8 cellular contexts compared by ENCODE assay signal in genomic region chr1:202274611-202275010, GRCh38.
DNase-seq lines count a peak whose midpoint lies in the region; ATAC-seq and TF ChIP-seq lines count a peak whose summit lies in the region.

No MANE protein-coding gene starts in this region.

- 43% methylated on average over 1 of the region's 1 CpG for WGBS in mesenchymal stem cell

- no peaks in the 10 kb centered on the region for H3K9me3 ChIP-seq in RWPE2 (ENCODE audit: severe bottlenecking)
- H3K9me3 ChIP-seq in mesenchymal stem cell (ENCODE audit: control insufficient read depth, low read length): no peaks in the 10 kb centered on the region
- no peaks in the 10 kb centered on the region for H3K9me3 ChIP-seq in vagina

- no peak overlapping the region for H3K27ac ChIP-seq in RWPE2 (ENCODE audit: poor library complexity, severe bottlenecking)
- no peak overlapping the region for H3K27ac ChIP-seq in mesenchymal stem cell (ENCODE audit: low read length, poor library complexity, severe bottlenecking)
- no peak overlapping the region for H3K27ac ChIP-seq in vagina

- H3K36me3 Mint-ChIP-seq in activated naive CD8-positive, alpha-beta T cell treated with anti-CD3 and anti-CD28 coated beads, Interleukin-2, amount 10 ng/mL, durations not matched to agents 7 days and 5 days: no peaks in the 10 kb centered on the region

- no peak overlapping the region for H3K4ac ChIP-seq in mesenchymal stem cell (ENCODE audit: low read depth in 1 of 2, low read length in 2 of 2)

- intact Hi-C loops in vagina (cut with DNase I): no loop called here

- no peak overlapping the region for H3K23ac ChIP-seq in mesenchymal stem cell (ENCODE audit: low read length in 2 of 2)

- H3K27me3 Mint-ChIP-seq in activated naive CD8-positive, alpha-beta T cell treated with anti-CD3 and anti-CD28 coated beads, Interleukin-2, amount 10 ng/mL, durations not matched to agents 7 days and 5 days: peaks cover 24% of the 10 kb centered on the region

- no peak overlapping the region for H2BK120ac ChIP-seq in mesenchymal stem cell (ENCODE audit: low read depth, low read length)

- DNase-seq in A172 (ENCODE audit: low spot score): peak; percentile 36
- peak; percentile 52 for DNase-seq in RWPE2 (ENCODE audit: low spot score)
- peak; percentile 49 for DNase-seq in activated naive CD8-positive, alpha-beta T cell treated with anti-CD3 and anti-CD28 coated beads, Interleukin-2, amount 10 ng/mL, durations not matched to agents 7 days and 5 days
- DNase-seq in mesenchymal stem cell: peak; percentile 20
- DNase-seq in T1000 (lab: John Stamatoyannopoulos, UW): no peak
- DNase-seq in NCI-H128 (lab: John Stamatoyannopoulos, UW; ENCODE audit: unreplicated experiment): no peak
- DNase-seq in vagina (ENCODE audit: extremely low spot score in 2 of 2): no peak

- H2AFZ ChIP-seq in mesenchymal stem cell (ENCODE audit: low read depth, low read length): no peak overlapping the region

- H3K4me1 ChIP-seq in RWPE2 (ENCODE audit: insufficient read depth, poor library complexity, severe bottlenecking) (peaks cover 1% of the 10 kb centered on the region), mesenchymal stem cell (ENCODE audit: control insufficient read depth, insufficient read depth, low read depth, low read length) (no peaks in the 10 kb centered on the region), vagina (no peaks in the 10 kb centered on the region)

- no peaks in the 10 kb centered on the region for H3K9me3 Mint-ChIP-seq in activated naive CD8-positive, alpha-beta T cell treated with anti-CD3 and anti-CD28 coated beads, Interleukin-2, amount 10 ng/mL, durations not matched to agents 7 days and 5 days

- H3K14ac ChIP-seq in mesenchymal stem cell (ENCODE audit: low read length in 2 of 2): no peak overlapping the region

- H3K4me3 ChIP-seq in RWPE2 (ENCODE audit: severe bottlenecking) (no peak overlapping the region), mesenchymal stem cell (ENCODE audit: insufficient read depth in 1 of 2, low read depth in 1 of 2, low read length in 2 of 2) (no peak overlapping the region), vagina (no peak overlapping the region)

- H3K18ac ChIP-seq in mesenchymal stem cell (ENCODE audit: low read depth in 1 of 2, low read length in 2 of 2): no peak overlapping the region

- no peak overlapping the region for H4K91ac ChIP-seq in mesenchymal stem cell (ENCODE audit: low read length)

- peak; percentile 51; the same call in 2 of the 3 replicates for ATAC-seq in RWPE2 (ENCODE audit: low read depth)
- peak; percentile 68 for ATAC-seq in activated naive CD8-positive, alpha-beta T cell treated with anti-CD3 and anti-CD28 coated beads, Interleukin-2, amount 10 ng/mL, durations not matched to agents 7 days and 5 days (ENCODE audit: low read depth)

- H3K36me3 ChIP-seq in RWPE2 (ENCODE audit: low read depth): no peaks in the 10 kb centered on the region
- H3K36me3 ChIP-seq in mesenchymal stem cell (ENCODE audit: control insufficient read depth in 1 of 2, insufficient read depth in 2 of 2, low read depth in 1 of 2, low read length in 2 of 2): no peaks in the 10 kb centered on the region
- no peaks in the 10 kb centered on the region for H3K36me3 ChIP-seq in vagina

- H3K79me1 ChIP-seq in mesenchymal stem cell (replicated peaks; ENCODE audit: low read length, poor library complexity, severe bottlenecking): no peaks in the 10 kb centered on the region

- no peak overlapping the region for H2BK5ac ChIP-seq in mesenchymal stem cell (ENCODE audit: low read depth, low read length, poor library complexity, severe bottlenecking)

- TF ChIP-seq CTCF in GM12872 (IDR thresholded peaks at IDR 0.05; ENCODE audit: insufficient read depth, low read depth, low read length): peak; percentile 73
- peak; percentile 46 for TF ChIP-seq CTCF in RWPE2 (IDR thresholded peaks at IDR 0.05; ENCODE audit: poor library complexity, severe bottlenecking)
- no peak for TF ChIP-seq CTCF in vagina (IDR thresholded peaks at IDR 0.05)

- H2AK5ac ChIP-seq in mesenchymal stem cell (ENCODE audit: low read length, severe bottlenecking): no peak overlapping the region

- H3K4me1 Mint-ChIP-seq in activated naive CD8-positive, alpha-beta T cell treated with anti-CD3 and anti-CD28 coated beads, Interleukin-2, amount 10 ng/mL, durations not matched to agents 7 days and 5 days: peaks cover 4% of the 10 kb centered on the region

- no peak for TF ChIP-seq POLR2A in vagina (IDR thresholded peaks at IDR 0.05)

- POLR2A ChIA-PET in activated naive CD8-positive, alpha-beta T cell treated with anti-CD3 and anti-CD28 coated beads, Interleukin-2, amount 10 ng/mL, durations not matched to agents 7 days and 5 days (lab: Charles Lee): no interaction called here

- H3K27me3 ChIP-seq in RWPE2 (ENCODE audit: insufficient read depth, poor library complexity, severe bottlenecking) (no peaks in the 10 kb centered on the region), mesenchymal stem cell (ENCODE audit: control insufficient read depth in 1 of 2, insufficient read depth in 1 of 2, low read length in 2 of 2) (peaks cover 7 to 98% of the 10 kb centered on the region in 2 experiments), vagina (no peaks in the 10 kb centered on the region)

- H3K27ac Mint-ChIP-seq in activated naive CD8-positive, alpha-beta T cell treated with anti-CD3 and anti-CD28 coated beads, Interleukin-2, amount 10 ng/mL, durations not matched to agents 7 days and 5 days: no peak overlapping the region

- no peak overlapping the region for H3K4me2 ChIP-seq in mesenchymal stem cell (ENCODE audit: low read length, poor library complexity, severe bottlenecking)

- no peak overlapping the region for H2BK12ac ChIP-seq in mesenchymal stem cell (ENCODE audit: low read length in 2 of 2)

- no peak overlapping the region for H2BK15ac ChIP-seq in mesenchymal stem cell (ENCODE audit: low read depth, poor library complexity, severe bottlenecking)

- H3K4me3 Mint-ChIP-seq in activated naive CD8-positive, alpha-beta T cell treated with anti-CD3 and anti-CD28 coated beads, Interleukin-2, amount 10 ng/mL, durations not matched to agents 7 days and 5 days: no peak overlapping the region

- no peak overlapping the region for H4K8ac ChIP-seq in mesenchymal stem cell (ENCODE audit: low read length)

- no peak overlapping the region for H3K9ac ChIP-seq in mesenchymal stem cell (ENCODE audit: low read length)

Comparison
In these comparisons a context has a peak if more than half of its experiments do, and no peak if none do; other contexts are left out.
1. DNase-seq: peak in A172 (single experiment), RWPE2 (single experiment), activated naive CD8-positive, alpha-beta T cell treated with anti-CD3 and anti-CD28 coated beads, Interleukin-2, amount 10 ng/mL, durations not matched to agents 7 days and 5 days (single experiment) and mesenchymal stem cell (single experiment); none in T1000 (single experiment), NCI-H128 (single experiment) and vagina (0 of 2).
2. CTCF ChIP-seq: peak in GM12872 (single experiment) and RWPE2 (single experiment); none in vagina (0 of 3).